1 cellular context compared by ENCODE assay signal in the genomic region with DNA sequence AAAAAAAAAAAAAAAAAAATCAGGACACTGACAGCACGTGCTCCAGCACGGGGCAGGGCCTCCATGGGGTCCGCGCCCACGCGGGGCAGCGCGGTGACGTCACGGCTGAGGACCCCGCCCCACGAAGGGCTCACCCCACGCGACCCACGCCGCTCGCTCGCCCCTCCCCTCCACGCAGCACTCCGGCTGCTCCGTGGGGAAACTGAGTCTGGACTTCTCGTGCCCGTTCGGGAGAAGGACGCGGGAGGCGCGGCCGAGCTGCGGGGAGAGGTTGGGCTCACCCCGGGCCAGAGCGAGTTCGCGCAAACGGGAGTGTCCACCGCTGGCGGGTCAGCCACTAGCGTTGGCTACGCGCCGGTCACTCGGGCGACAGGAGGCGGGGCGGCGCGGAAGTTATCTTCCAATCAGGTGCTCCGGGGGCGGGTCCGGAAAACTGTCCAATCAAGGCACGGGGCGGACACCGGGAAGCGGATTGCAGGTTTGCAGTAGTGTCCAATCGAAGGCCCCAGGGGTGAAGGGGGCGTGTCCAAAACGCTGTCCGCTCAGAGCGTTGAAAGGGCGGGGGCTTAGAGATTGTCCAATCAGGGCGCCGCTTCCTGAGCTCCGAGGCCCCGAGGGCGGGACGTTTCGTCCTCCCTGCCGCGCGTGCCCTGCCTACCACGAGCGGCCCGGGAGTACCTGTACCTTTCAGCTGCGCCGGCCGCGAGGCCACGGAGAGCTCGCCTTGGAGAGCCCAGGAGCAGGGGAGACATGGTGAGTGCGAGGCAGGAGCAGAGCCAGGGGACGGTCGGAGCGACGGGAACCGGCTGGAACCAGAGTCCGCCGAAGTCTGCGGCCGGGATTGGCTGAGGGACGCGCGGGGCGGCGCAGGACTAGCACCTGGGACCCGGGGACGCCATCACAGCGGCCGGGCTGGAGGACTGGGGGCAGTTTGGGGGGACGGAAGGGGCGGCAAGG.
TF ChIP-seq lines count a peak whose summit lies in the region.

ZNF57 (plus strand) TSS at position 633 of the 957 bp plus-strand sequence; CDS start at position 751, 118 bp downstream.

TF ChIP-seq in K562, 482 proteins besides CTCF, POLR2A, EP300 and RAD21 (continued from another document and continues in another):
- no peak for TF ChIP-seq ZBTB40 (IDR thresholded peaks at IDR 0.05)
- TF ChIP-seq ZBTB40 (CRISPR knock-in tag; IDR thresholded peaks at IDR 0.05): peak; percentile 48; the same call in 1 of the 2 replicates
- TF ChIP-seq ARHGAP35 (IDR thresholded peaks at IDR 0.05; ENCODE audit: partially characterized antibody): no peak
- TF ChIP-seq HDAC6 (IDR thresholded peaks at IDR 0.05; ENCODE audit: low read depth, low read length): no peak
- TF ChIP-seq BRD4 (IDR thresholded peaks at IDR 0.05): no peak
- TF ChIP-seq, protein P1, sequence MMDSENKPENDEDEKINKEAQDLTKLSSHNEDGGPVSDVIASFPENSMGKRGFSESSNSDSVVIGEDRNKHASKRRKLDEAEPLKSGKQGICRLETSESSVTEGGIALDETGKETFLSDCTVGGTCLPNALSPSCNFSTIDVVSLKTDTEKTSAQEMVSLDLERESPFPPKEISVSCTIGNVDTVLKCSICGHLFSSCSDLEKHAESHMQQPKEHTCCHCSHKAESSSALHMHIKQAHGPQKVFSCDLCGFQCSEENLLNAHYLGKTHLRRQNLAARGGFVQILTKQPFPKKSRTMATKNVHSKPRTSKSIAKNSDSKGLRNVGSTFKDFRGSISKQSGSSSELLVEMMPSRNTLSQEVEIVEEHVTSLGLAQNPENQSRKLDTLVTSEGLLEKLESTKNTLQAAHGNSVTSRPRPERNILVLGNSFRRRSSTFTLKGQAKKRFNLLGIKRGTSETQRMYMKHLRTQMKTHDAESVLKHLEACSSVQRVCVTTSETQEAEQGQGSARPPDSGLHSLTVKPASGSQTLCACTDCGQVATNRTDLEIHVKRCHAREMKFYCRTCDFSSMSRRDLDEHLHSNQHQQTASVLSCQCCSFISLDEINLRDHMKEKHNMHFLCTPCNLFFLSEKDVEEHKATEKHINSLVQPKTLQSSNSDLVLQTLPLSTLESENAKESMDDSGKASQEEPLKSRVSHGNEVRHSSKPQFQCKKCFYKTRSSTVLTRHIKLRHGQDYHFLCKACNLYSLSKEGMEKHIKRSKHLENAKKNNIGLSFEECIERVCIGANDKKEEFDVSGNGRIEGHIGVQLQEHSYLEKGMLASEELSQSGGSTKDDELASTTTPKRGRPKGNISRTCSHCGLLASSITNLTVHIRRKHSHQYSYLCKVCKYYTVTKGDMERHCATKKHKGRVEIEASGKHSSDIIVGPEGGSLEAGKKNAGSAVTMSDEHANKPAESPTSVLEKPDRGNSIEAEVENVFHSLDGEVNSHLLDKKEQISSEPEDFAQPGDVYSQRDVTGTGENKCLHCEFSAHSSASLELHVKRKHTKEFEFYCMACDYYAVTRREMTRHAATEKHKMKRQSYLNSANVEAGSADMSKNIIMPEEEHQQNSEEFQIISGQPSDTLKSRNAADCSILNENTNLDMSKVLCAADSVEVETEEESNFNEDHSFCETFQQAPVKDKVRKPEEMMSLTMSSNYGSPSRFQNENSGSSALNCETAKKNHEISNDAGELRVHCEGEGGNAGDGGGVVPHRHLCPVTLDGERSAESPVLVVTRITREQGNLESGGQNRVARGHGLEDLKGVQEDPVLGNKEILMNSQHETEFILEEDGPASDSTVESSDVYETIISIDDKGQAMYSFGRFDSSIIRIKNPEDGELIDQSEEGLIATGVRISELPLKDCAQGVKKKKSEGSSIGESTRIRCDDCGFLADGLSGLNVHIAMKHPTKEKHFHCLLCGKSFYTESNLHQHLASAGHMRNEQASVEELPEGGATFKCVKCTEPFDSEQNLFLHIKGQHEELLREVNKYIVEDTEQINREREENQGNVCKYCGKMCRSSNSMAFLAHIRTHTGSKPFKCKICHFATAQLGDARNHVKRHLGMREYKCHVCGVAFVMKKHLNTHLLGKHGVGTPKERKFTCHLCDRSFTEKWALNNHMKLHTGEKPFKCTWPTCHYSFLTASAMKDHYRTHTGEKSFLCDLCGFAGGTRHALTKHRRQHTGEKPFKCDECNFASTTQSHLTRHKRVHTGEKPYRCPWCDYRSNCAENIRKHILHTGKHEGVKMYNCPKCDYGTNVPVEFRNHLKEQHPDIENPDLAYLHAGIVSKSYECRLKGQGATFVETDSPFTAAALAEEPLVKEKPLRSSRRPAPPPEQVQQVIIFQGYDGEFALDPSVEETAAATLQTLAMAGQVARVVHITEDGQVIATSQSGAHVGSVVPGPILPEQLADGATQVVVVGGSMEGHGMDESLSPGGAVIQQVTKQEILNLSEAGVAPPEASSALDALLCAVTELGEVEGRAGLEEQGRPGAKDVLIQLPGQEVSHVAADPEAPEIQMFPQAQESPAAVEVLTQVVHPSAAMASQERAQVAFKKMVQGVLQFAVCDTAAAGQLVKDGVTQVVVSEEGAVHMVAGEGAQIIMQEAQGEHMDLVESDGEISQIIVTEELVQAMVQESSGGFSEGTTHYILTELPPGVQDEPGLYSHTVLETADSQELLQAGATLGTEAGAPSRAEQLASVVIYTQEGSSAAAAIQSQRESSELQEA (IDR thresholded peaks at IDR 0.05; ENCODE audit: low read depth): no peak
- TF ChIP-seq PYGO2 (tag; IDR thresholded peaks at IDR 0.05): no peak
- TF ChIP-seq ZKSCAN3 (CRISPR knock-in tag; IDR thresholded peaks at IDR 0.05): no peak
- TF ChIP-seq ATF7 (IDR thresholded peaks at IDR 0.05): peak; percentile 86; the same call in 1 of the 2 replicates
- TF ChIP-seq SMC3 (conservative IDR thresholded peaks at IDR 0.05; ENCODE audit: insufficient read depth, low read depth, low read length): no peak
- TF ChIP-seq U2AF1 (optimal IDR thresholded peaks at IDR 0.05; ENCODE audit: low read depth, low read length): peak; percentile 56
- no peak for TF ChIP-seq ZNF146 (CRISPR knock-in tag; IDR thresholded peaks at IDR 0.05; ENCODE audit: unreplicated experiment)
- TF ChIP-seq NUFIP1 (IDR thresholded peaks at IDR 0.05; ENCODE audit: partially characterized antibody): no peak
- TF ChIP-seq PHF8 (IDR thresholded peaks at IDR 0.05; ENCODE audit: borderline replicate concordance, low read length): peak; percentile 76; the same call in 1 of the 2 replicates
- no peak for TF ChIP-seq SRSF9 (IDR thresholded peaks at IDR 0.05; ENCODE audit: borderline replicate concordance, low read depth, low read length)
- TF ChIP-seq ZZZ3 (IDR thresholded peaks at IDR 0.05): no peak
- TF ChIP-seq HMGN3 (IDR thresholded peaks at IDR 0.05; ENCODE audit: borderline replicate concordance, extremely low read depth, insufficient read length, low read depth, low read length): peak; percentile 60
- TF ChIP-seq ARID2 (IDR thresholded peaks at IDR 0.05): no peak
- no peak for TF ChIP-seq ZNF124 (CRISPR knock-in tag; IDR thresholded peaks at IDR 0.05)
- TF ChIP-seq FOXJ3 (CRISPR knock-in tag; IDR thresholded peaks at IDR 0.05): no peak
- no peak for TF ChIP-seq ZNF668 (CRISPR knock-in tag; IDR thresholded peaks at IDR 0.05)
- TF ChIP-seq ZNF699 (CRISPR knock-in tag; IDR thresholded peaks at IDR 0.05; ENCODE audit: insufficient replicate concordance): no peak
- no peak for TF ChIP-seq ZNF717 (CRISPR knock-in tag; IDR thresholded peaks at IDR 0.05)
- TF ChIP-seq, protein P2, sequence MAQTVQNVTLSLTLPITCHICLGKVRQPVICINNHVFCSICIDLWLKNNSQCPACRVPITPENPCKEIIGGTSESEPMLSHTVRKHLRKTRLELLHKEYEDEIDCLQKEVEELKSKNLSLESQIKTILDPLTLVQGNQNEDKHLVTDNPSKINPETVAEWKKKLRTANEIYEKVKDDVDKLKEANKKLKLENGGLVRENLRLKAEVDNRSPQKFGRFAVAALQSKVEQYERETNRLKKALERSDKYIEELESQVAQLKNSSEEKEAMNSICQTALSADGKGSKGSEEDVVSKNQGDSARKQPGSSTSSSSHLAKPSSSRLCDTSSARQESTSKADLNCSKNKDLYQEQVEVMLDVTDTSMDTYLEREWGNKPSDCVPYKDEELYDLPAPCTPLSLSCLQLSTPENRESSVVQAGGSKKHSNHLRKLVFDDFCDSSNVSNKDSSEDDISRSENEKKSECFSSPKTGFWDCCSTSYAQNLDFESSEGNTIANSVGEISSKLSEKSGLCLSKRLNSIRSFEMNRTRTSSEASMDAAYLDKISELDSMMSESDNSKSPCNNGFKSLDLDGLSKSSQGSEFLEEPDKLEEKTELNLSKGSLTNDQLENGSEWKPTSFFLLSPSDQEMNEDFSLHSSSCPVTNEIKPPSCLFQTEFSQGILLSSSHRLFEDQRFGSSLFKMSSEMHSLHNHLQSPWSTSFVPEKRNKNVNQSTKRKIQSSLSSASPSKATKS (CRISPR knock-in tag; IDR thresholded peaks at IDR 0.05): no peak
- TF ChIP-seq OTX1 (CRISPR knock-in tag; IDR thresholded peaks at IDR 0.05): peak; percentile 41; the same call in 1 of the 2 replicates
- no peak for TF ChIP-seq ARNT (IDR thresholded peaks at IDR 0.05)
- TF ChIP-seq MED1 (CRISPR knock-in tag; IDR thresholded peaks at IDR 0.05; ENCODE audit: borderline replicate concordance): no peak
- TF ChIP-seq NCOR1 (IDR thresholded peaks at IDR 0.05): no peak
- no peak for TF ChIP-seq BCLAF1 (IDR thresholded peaks at IDR 0.05; ENCODE audit: borderline replicate concordance in 1 of 2, control insufficient read depth in 1 of 2, low read depth in 2 of 2, low read length in 1 of 2)
- no peak for TF ChIP-seq ZNF197 (CRISPR knock-in tag; IDR thresholded peaks at IDR 0.05; ENCODE audit: low read depth)
- TF ChIP-seq ZNF561 (CRISPR knock-in tag; conservative IDR thresholded peaks at IDR 0.05): no peak
